19 cellular contexts compared by ENCODE assay signal in genomic region chr17:57278740-57279387, GRCh38. TPM values are rescaled to one million over a fixed set of nuclear protein-coding genes. Genes with fewer than 3 reads are reported as not detected.
DNase-seq lines count a peak whose midpoint lies in the region; ATAC-seq and TF ChIP-seq lines count a peak whose summit lies in the region.
"Had no signal": no experiment of that assay in that cellular context is flagged by ENCODE, and none has a peak within 500 bp of the region (broad histone marks: within the 10 kb centered on the region; RNA-seq: fewer than 3 reads in every experiment).

No MANE protein-coding gene starts in this region.

- H3K4me1 Mint-ChIP-seq in Caco-2 (ENCODE audit: low read depth, unreplicated experiment): peaks cover 36% of the 10 kb centered on the region
- H3K4me1 Mint-ChIP-seq in T-helper 17 cell: peaks cover 66% of the 10 kb centered on the region

- H3K36me3 ChIP-seq in Caco-2 (ENCODE audit: control insufficient read depth, insufficient read depth, low read length) (peaks cover 4% of the 10 kb centered on the region), osteoblast (ENCODE audit: insufficient read depth, low read length) (no peaks in the 10 kb centered on the region)

- CTCF ChIA-PET in Caco-2 (lab: Charles Lee): interaction anchor here (0.6 kb wide), 1 partner anchor 443 kb away, joined by 6 read pairs; no protein-coding TSS in a partner anchor

- no TSS peak for BruUV-seq in Caco-2 (replicated peaks; lab: Mats Ljungman, UMichigan)

- DNase-seq in Caco-2 (no peak), T-helper 17 cell (no peak), osteoblast (ENCODE audit: insufficient read length, low spot score, missing footprints) (peak; percentile 6), NCI-H345 (lab: John Stamatoyannopoulos, UW) (no peak), NCI-H510A treated with DMSO at 0.1 percent for 48 hours (lab: John Stamatoyannopoulos, UW) (no peak)
- DNase-seq: CD8-positive, alpha-beta T cell; GDM1; GM23248; KG1; NCI-H1048; NCI-H2107; NCI-H226; NCI-H69; OCI-M1; RPMI8226; SIG-M5 had no signal

- H3K9me3 ChIP-seq in Caco-2 (no peaks in the 10 kb centered on the region), T-helper 17 cell (ENCODE audit: control insufficient read depth, low read length, poor library complexity, severe bottlenecking) (no peaks in the 10 kb centered on the region), osteoblast (ENCODE audit: low read depth, low read length) (no peaks in the 10 kb centered on the region)

- H3K27me3 Mint-ChIP-seq in Caco-2 (ENCODE audit: insufficient read depth, unreplicated experiment) (no peaks in the 10 kb centered on the region), T-helper 17 cell (no peaks in the 10 kb centered on the region)

- intact Hi-C loops in Caco-2 (cut with micrococcal nuclease; ENCODE audit: unreplicated experiment): no loop called here

- no peak overlapping the region for H3K4me3 ChIP-seq in Caco-2 (ENCODE audit: low read depth, low read length)
- no peak overlapping the region for H3K4me3 ChIP-seq in osteoblast (ENCODE audit: insufficient read depth, low read length)
- H3K4me3 ChIP-seq: GM23248 had no signal

- H3K4me3 Mint-ChIP-seq in Caco-2 (ENCODE audit: unreplicated experiment): no peak overlapping the region
- peak overlapping the region; percentile 31 for H3K4me3 Mint-ChIP-seq in T-helper 17 cell
- H3K4me3 Mint-ChIP-seq: CD8-positive, alpha-beta T cell had no signal

- peaks cover 88% of the 10 kb centered on the region for H3K36me3 Mint-ChIP-seq in Caco-2 (ENCODE audit: insufficient read depth, unreplicated experiment)
- peaks cover 18% of the 10 kb centered on the region for H3K36me3 Mint-ChIP-seq in T-helper 17 cell (ENCODE audit: low read depth)

- no peaks in the 10 kb centered on the region for H3K9me3 Mint-ChIP-seq in Caco-2 (ENCODE audit: unreplicated experiment)
- H3K9me3 Mint-ChIP-seq: CD8-positive, alpha-beta T cell had no signal

- H3K27ac ChIP-seq in layer of hippocampus (ENCODE audit: low read depth, low read length) (peak overlapping the region; percentile 27), osteoblast (ENCODE audit: low read depth, low read length) (no peak overlapping the region)
- H3K27ac ChIP-seq: GM23248 had no signal

- no peaks in the 10 kb centered on the region for H3K79me2 ChIP-seq in osteoblast (ENCODE audit: insufficient read depth, low read length)

- POLR2A ChIA-PET in Caco-2 (lab: Charles Lee): no interaction called here

- no peak overlapping the region for H3K4me2 ChIP-seq in osteoblast (ENCODE audit: insufficient read depth, low read length)

- TF ChIP-seq CTCF in Caco-2 (IDR thresholded peaks at IDR 0.05; ENCODE audit: insufficient read depth in 1 of 2, low read depth in 1 of 2, low read length in 1 of 2, severe bottlenecking in 1 of 2, unreplicated experiment in 1 of 2) (no peak), osteoblast (IDR thresholded peaks at IDR 0.05; ENCODE audit: extremely low read depth, low read depth, low read length) (no peak)

- ATAC-seq in T-helper 17 cell (no peak), HG03159 (IDR thresholded peaks at IDR 0.05; ENCODE audit: unreplicated experiment) (no peak)
- ATAC-seq: CD8-positive, alpha-beta T cell; HCT116 had no signal

- H3K27me3 ChIP-seq in Caco-2 (replicated peaks; ENCODE audit: control insufficient read depth, insufficient read depth, low read length) (no peaks in the 10 kb centered on the region), layer of hippocampus (ENCODE audit: control insufficient read depth, insufficient read depth, low read length) (no peaks in the 10 kb centered on the region), osteoblast (ENCODE audit: insufficient read depth, low read length) (no peaks in the 10 kb centered on the region)

- no peaks in the 10 kb centered on the region for H4K20me1 ChIP-seq in osteoblast (ENCODE audit: insufficient read depth, low read length)

- no peak overlapping the region for H2AFZ ChIP-seq in osteoblast (ENCODE audit: low read length)
- H2AFZ ChIP-seq: GM23248 had no signal

- H3K4me1 ChIP-seq in Caco-2 (peaks cover 17% of the 10 kb centered on the region; the same call in 1 of the 2 replicates), osteoblast (ENCODE audit: insufficient read depth, low read length) (no peaks in the 10 kb centered on the region)

- peak overlapping the region; percentile 12 for H3K27ac Mint-ChIP-seq in Caco-2 (ENCODE audit: unreplicated experiment)
- H3K27ac Mint-ChIP-seq in T-helper 17 cell: peak overlapping the region; percentile 89
- H3K27ac Mint-ChIP-seq: CD8-positive, alpha-beta T cell had no signal

RNA-seq across cellular contexts. Expression of gene MSI2, which starts 22.5 kb away (rescaled TPM):
- 174 and 185 TPM in 2 replicates for total RNA-seq in Caco-2 (2022)
- 100 to 1,000 TPM; 148 to 151 TPM for total RNA-seq in T-helper 17 cell
- 17.4 and 23.2 TPM in 2 replicates for total RNA-seq in osteoblast
